In the genomic region with DNA sequence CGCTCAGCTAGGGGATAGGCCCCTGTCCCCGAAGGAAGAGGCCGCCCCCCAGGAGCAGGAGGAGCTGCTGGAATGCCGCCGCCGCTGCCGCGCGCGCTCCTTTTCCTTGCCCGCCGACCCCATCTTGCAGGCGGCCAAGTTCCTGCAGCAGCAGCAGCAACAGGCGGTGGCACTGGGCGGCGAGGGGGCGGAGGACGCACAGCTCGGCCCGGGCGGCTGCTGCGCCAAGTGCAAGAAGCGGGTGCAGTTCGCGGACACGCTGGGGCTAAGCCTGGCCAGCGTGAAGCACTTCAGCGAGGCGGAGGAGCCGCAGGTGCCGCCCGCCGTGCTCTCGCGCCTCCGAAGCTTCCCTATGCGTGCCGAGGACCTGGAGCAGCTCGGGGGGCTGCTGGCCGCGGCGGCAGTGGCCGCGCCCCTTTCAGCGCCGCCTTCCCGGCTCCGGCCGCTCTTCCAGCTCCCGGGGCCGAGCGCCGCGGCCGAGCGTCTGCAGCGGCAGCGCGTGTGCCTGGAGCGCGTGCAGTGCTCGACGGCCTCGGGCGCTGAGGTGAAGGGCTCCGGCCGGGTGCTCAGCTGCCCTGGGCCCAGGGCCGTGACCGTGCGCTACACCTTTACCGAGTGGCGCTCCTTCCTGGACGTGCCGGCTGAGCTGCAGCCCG, we compare ENCODE assay signal across 9 cellular contexts. TPM values are rescaled to one million over a fixed set of nuclear protein-coding genes. Genes with fewer than 3 reads are reported as not detected.
DNase-seq lines count a peak whose midpoint lies in the region; ATAC-seq, FAIRE-seq and TF ChIP-seq lines count a peak whose summit lies in the region.
"Had no signal": no experiment of that assay in that cellular context is flagged by ENCODE, and none has a peak within 500 bp of the region (broad histone marks: within the 10 kb centered on the region; RNA-seq: fewer than 3 reads in every experiment).

No MANE protein-coding gene starts in this region.

- FAIRE-seq in A549 (lab: Jason Lieb, UNC) (no peak), HepG2 (lab: Jason Lieb, UNC) (no peak)

- TF ChIP-seq RAD21 in A549 (conservative IDR thresholded peaks at IDR 0.05 in 1 of 2, IDR thresholded peaks at IDR 0.05 in 1 of 2), result no peak
- TF ChIP-seq RAD21 in HepG2 (CRISPR knock-in tag; IDR thresholded peaks at IDR 0.05), result no peak

- intact Hi-C loops in breast epithelium (cut with DNase I; ENCODE audit: low total_unique reads), result no loop called here
- intact Hi-C loops in HepG2 (cut with micrococcal nuclease; ENCODE audit: unreplicated experiment), result no loop called here
- intact Hi-C loops in tibial artery (cut with DNase I; ENCODE audit: low total_unique reads), result loop anchor here (10.0 kb wide), 1 partner anchor 679 kb away; no protein-coding TSS in a partner anchor

- H2AFZ ChIP-seq in HepG2 (ENCODE audit: low read length), result no peak overlapping the region

- TF ChIP-seq EP300 in A549 (IDR thresholded peaks at IDR 0.05), result no peak
- no peak for TF ChIP-seq EP300 in HepG2 (IDR thresholded peaks at IDR 0.05; ENCODE audit: low read depth in 2 of 2, low read length in 2 of 2)
- no peak for TF ChIP-seq EP300 in HepG2 (CRISPR knock-in tag; IDR thresholded peaks at IDR 0.05; ENCODE audit: borderline replicate concordance)

- no peaks in the 10 kb centered on the region for H3K9me3 ChIP-seq in A549
- H3K9me3 ChIP-seq in breast epithelium, result no peaks in the 10 kb centered on the region
- H3K9me3 ChIP-seq in HepG2 (ENCODE audit: low read length), result no peaks in the 10 kb centered on the region
- H3K9me3 ChIP-seq in tibial artery, result no peaks in the 10 kb centered on the region
- H3K9me3 ChIP-seq: body of pancreas had no signal

- TF ChIP-seq CTCF in A549 (IDR thresholded peaks at IDR 0.05), result no peak
- no peak for TF ChIP-seq CTCF in breast epithelium (IDR thresholded peaks at IDR 0.05)
- TF ChIP-seq CTCF in HepG2 (CRISPR knock-in tag; IDR thresholded peaks at IDR 0.05), result no peak
- no peak for TF ChIP-seq CTCF in tibial artery (IDR thresholded peaks at IDR 0.05)

- POLR2A ChIA-PET in A549 (lab: Yijun Ruan, JAX), result interaction anchor here (0.6 kb wide), 1 partner anchor 950 kb away, joined by 3 read pairs; the partner anchor contains the start of gene ECI2
- POLR2A ChIA-PET in HepG2 (lab: Yijun Ruan, JAX), result no interaction called here

- 54% methylated on average over 7 of the region's 75 CpGs for WGBS in A549 (ENCODE audit: missing lambda C conversion rate)
- WGBS in HepG2 (ENCODE audit: low lambda C conversion rate), result 98% methylated on average over 67 of the region's 75 CpGs

- H3K27ac ChIP-seq in A549, result peak overlapping the region; percentile 87 to 94
- peak overlapping the region; percentile 67 to 94 for H3K27ac ChIP-seq in breast epithelium
- H3K27ac ChIP-seq in HepG2 (ENCODE audit: extremely low read length, insufficient read depth, low read length), result no peak overlapping the region
- peak overlapping the region; percentile 86 to 91 for H3K27ac ChIP-seq in tibial artery
- H3K27ac ChIP-seq: body of pancreas had no signal

- DNase-seq in A549 (ENCODE audit: low read depth in 1 of 2, low spot score in 1 of 2), result peak in 1 of 2 experiments; percentile 31
- peak; percentile 17 for DNase-seq in NCI-H1105 (lab: John Stamatoyannopoulos, UW)
- no peak for DNase-seq in breast epithelium (ENCODE audit: low spot score in 2 of 2)
- DNase-seq in HepG2 (ENCODE audit: low spot score), result no peak
- DNase-seq in tibial artery, result peak in 1 of 2 donors; percentile 73
- no peak for DNase-seq in RPMI8226

- H3K36me3 ChIP-seq in breast epithelium, result no peaks in the 10 kb centered on the region
- no peaks in the 10 kb centered on the region; a peak in 1 of 5 replicates for H3K36me3 ChIP-seq in HepG2 (replicated peaks in 1 of 2; ENCODE audit: control insufficient read depth in 1 of 2, insufficient read depth in 2 of 2, low read length in 2 of 2)
- H3K36me3 ChIP-seq in tibial artery, result no peaks in the 10 kb centered on the region

- no peaks in the 10 kb centered on the region for H3K27me3 ChIP-seq in breast epithelium
- no peaks in the 10 kb centered on the region for H3K27me3 ChIP-seq in HepG2 (ENCODE audit: control insufficient read depth in 1 of 2, insufficient read depth in 2 of 2, low read length in 2 of 2)
- no peaks in the 10 kb centered on the region for H3K27me3 ChIP-seq in tibial artery
- H3K27me3 ChIP-seq: body of pancreas had no signal

- in situ Hi-C loops in HepG2 (cut with HindIII; ENCODE audit: extremely low pct_ligation_motif_present, low pct_unique_long_range_greater_than_20kb), result no loop called here

- peak overlapping the region; percentile 98 for H3K4me2 ChIP-seq in A549
- no peak overlapping the region for H3K4me2 ChIP-seq in HepG2 (ENCODE audit: low read depth, low read length)

- H3K4me3 ChIP-seq in A549 (peak overlapping the region; percentile 78), breast epithelium (peak overlapping the region; percentile 67 to 90 (median 68)), HepG2 (replicated peaks in 1 of 3; ENCODE audit: insufficient read depth in 1 of 3, low read depth in 2 of 3, low read length in 3 of 3) (no peak overlapping the region), tibial artery (peak overlapping the region; percentile 65 to 85)

- peaks cover 5% of the 10 kb centered on the region for H3K79me2 ChIP-seq in HepG2 (ENCODE audit: insufficient read depth, low read length)

- no peaks in the 10 kb centered on the region for H4K20me1 ChIP-seq in HepG2 (ENCODE audit: insufficient read depth, low read length)

- TF ChIP-seq POLR2A in A549 (IDR thresholded peaks at IDR 0.05; ENCODE audit: low read length) (no peak), breast epithelium (IDR thresholded peaks at IDR 0.05) (no peak), HepG2 (IDR thresholded peaks at IDR 0.05; ENCODE audit: insufficient read depth in 1 of 2, low read depth in 2 of 2, low read length in 2 of 2) (no peak)

- H3K9ac ChIP-seq in HepG2 (ENCODE audit: insufficient read depth, low read depth, low read length), result no peak overlapping the region

- CTCF ChIA-PET in A549 (lab: Yijun Ruan, JAX), result interaction anchor here (0.5 to 1.0 kb wide), 2 partner anchors 49 to 525 kb away, joined by 3 to 6 read pairs; no protein-coding TSS in a partner anchor
- CTCF ChIA-PET in HepG2 (lab: Yijun Ruan, JAX; ENCODE audit: low intra/inter-chr PET ratio, low total read pairs), result no interaction called here

- no TSS peak for BruUV-seq in HepG2 (replicated peaks; lab: Mats Ljungman, UMichigan)

- H3K4me1 ChIP-seq in A549 (peaks cover 34% of the 10 kb centered on the region), breast epithelium (peaks cover 0 to 6% of the 10 kb centered on the region in 2 donors), HepG2 (ENCODE audit: insufficient read depth, low read length) (peaks cover 72% of the 10 kb centered on the region), tibial artery (peaks cover 0 to 15% (median 11%) of the 10 kb centered on the region in 4 donors)

- ATAC-seq in A549 (peak; percentile 28 to 60; a peak in 5 of 6 replicates), GM19035 (IDR thresholded peaks at IDR 0.05; ENCODE audit: unreplicated experiment) (peak; percentile 46), HepG2 (no peak), HG03175 (IDR thresholded peaks at IDR 0.05; ENCODE audit: unreplicated experiment) (no peak)

TF ChIP-seq in A549, 52 proteins besides CTCF, POLR2A, EP300 and RAD21:
- no peak for TF ChIP-seq CHD2 (IDR thresholded peaks at IDR 0.05; ENCODE audit: low read length, partially characterized antibody)
- TF ChIP-seq MAX (IDR thresholded peaks at IDR 0.05), result peak; percentile 23; the same call in 1 of the 2 replicates

RNA-seq across cellular contexts. Expression of gene PPP1R3G, which starts 0.6 kb away (rescaled TPM):
- polyA plus RNA-seq in A549 (2011; rRNA removed) (0.21 and 0.33 TPM in 2 replicates), A549 (2017; fragmentation: RNase III; extraction: RNeasy Plus Mini Kit Qiagen cat#74134 plus additional on column Dnase treatment) (0.49 to 0.76 TPM (median 0.72 TPM) in 3 replicates), HepG2 (2011; rRNA removed) (1.3 and 1.8 TPM in 2 replicates)
- 0.13 and 0.23 TPM in 2 replicates for polyA plus RNA-seq in A549 (2012; cell fraction: cytosol; rRNA removed)
- 0.15 and 0.17 TPM in 2 replicates for polyA plus RNA-seq in A549 (2012; cell fraction: nucleus; rRNA removed)
- 0.12 and 0.24 TPM in 2 replicates for polyA minus RNA-seq in A549 (2011; rRNA and poly(A)+ RNA removed)
- total RNA-seq in breast epithelium (1 to 10 TPM; 1.2 to 3.2 (median 1.6) TPM), HepG2 (2016; rRNA removed; fragmentation: Illumina TruSeq; extraction: Trizol) (0.56 and 1.2 TPM in 2 replicates)
- total RNA-seq in HepG2 (2016; cell fraction: cytosol; rRNA removed; fragmentation: Illumina TruSeq; extraction: Trizol; ENCODE audit: low read depth), result 0.18 and 0.20 TPM in 2 replicates
- total RNA-seq in HepG2 (2016; cell fraction: insoluble cytoplasmic fraction; rRNA removed; fragmentation: Illumina TruSeq; extraction: Trizol), result 0.61 and 1.0 TPM in 2 replicates
- total RNA-seq in HepG2 (2016; cell fraction: membrane; rRNA removed; fragmentation: Illumina TruSeq; extraction: Trizol), result 0.52 and 0.74 TPM in 2 replicates
- 0.88 and 1.0 TPM in 2 replicates for total RNA-seq in HepG2 (2016; cell fraction: nucleus; rRNA removed; fragmentation: Illumina TruSeq; extraction: Trizol)
- 1.5 and 1.9 TPM in 2 replicates for polyA plus RNA-seq in HepG2 (2011; cell fraction: cytosol; rRNA removed)
- polyA plus RNA-seq in HepG2 (2011; cell fraction: nucleus; rRNA removed), result 3.4 and 3.6 TPM in 2 replicates
- polyA plus RNA-seq in HepG2 (2012), result 2.0 and 2.2 TPM in 2 replicates
- 0.11 TPM in 2 replicates for polyA plus RNA-seq in HepG2 (2016; cell fraction: cytosol; fragmentation: Illumina TruSeq; extraction: Trizol; ENCODE audit: low read depth)
- 0.44 and 0.60 TPM in 2 replicates for polyA plus RNA-seq in HepG2 (2016; cell fraction: insoluble cytoplasmic fraction; fragmentation: Illumina TruSeq; extraction: Trizol; ENCODE audit: low read depth)
- 0.29 and 0.52 TPM in 2 replicates for polyA plus RNA-seq in HepG2 (2016; cell fraction: membrane; fragmentation: Illumina TruSeq; extraction: Trizol; ENCODE audit: low read depth)
- 0.61 and 0.77 TPM in 2 replicates for polyA plus RNA-seq in HepG2 (2016; cell fraction: nucleus; fragmentation: Illumina TruSeq; extraction: Trizol; ENCODE audit: insufficient read depth, low read depth)
- 0.14 and 3.0 TPM in 2 replicates for polyA minus RNA-seq in HepG2 (2011; rRNA and poly(A)+ RNA removed; ENCODE audit: low replicate concordance)
- 2.1 and 2.3 TPM in 2 replicates for polyA minus RNA-seq in HepG2 (2011; cell fraction: cytosol; rRNA and poly(A)+ RNA removed)
- 4.5 and 4.8 TPM in 2 replicates for polyA minus RNA-seq in HepG2 (2011; cell fraction: nucleus; rRNA and poly(A)+ RNA removed)

Comparison
In these comparisons a context has a peak if more than half of its experiments do, and no peak if none do; other contexts are left out.
1. ATAC-seq: peak in A549 (2 of 2) and GM19035 (single experiment); none in HepG2 (single experiment) and HG03175 (single experiment).
2. H3K4me3 ChIP-seq: peak in A549 (single experiment), breast epithelium (3 of 3) and tibial artery (2 of 2); none in HepG2 (0 of 3).
3. Of the 38 proteins assayed by ChIP-seq in both HepG2 and A549: peak only in HepG2: none; only in A549: MAX; in both: none; in neither: 37.